In genomic region chr4:157372154-157372553, GRCh38 we compare ENCODE assay signal across 18 cellular contexts.
"Had no signal": no experiment of that assay in that cellular context is flagged by ENCODE, and none has a peak within 500 bp of the region (broad histone marks: within the 10 kb centered on the region; RNA-seq: fewer than 3 reads in every experiment).

No MANE protein-coding gene starts in this region.

- H3K36me3 ChIP-seq: MG63, SJSA1 had no signal

- DNase-seq: activated CD4-positive, alpha-beta T cell treated with anti-CD3 and anti-CD28 coated beads for 4 hours; activated CD8-positive, alpha-beta memory T cell treated with anti-CD3 and anti-CD28 coated beads, Interleukin-2, amount 50 U/mL, for 4 hours; activated CD8-positive, alpha-beta T cell treated with anti-CD3 and anti-CD28 coated beads for 36 hours; activated effector memory CD4-positive, alpha-beta T cell treated with Interleukin-2 at 50 U/mL for 16 hours; activated naive CD4-positive, alpha-beta T cell; activated T-cell treated with anti-CD3 and anti-CD28 coated beads, Interleukin-2, amount 50 U/mL, for 72 hours; aorta; body of pancreas; central memory CD4-positive, alpha-beta T cell; MG63; MV-4-11; NCI-H1436 treated with DMSO at 0.1 percent for 48 hours; NCI-H526; NCI-H82; PC-3 had no signal

- H3K4me3 ChIP-seq: body of pancreas, coronary artery, MG63, SJSA1 had no signal

- H3K9me3 ChIP-seq: body of pancreas, MG63, SJSA1 had no signal

- H3K27me3 ChIP-seq: body of pancreas, SJSA1 had no signal

- H3K27ac ChIP-seq: body of pancreas, coronary artery, SJSA1 had no signal

- ATAC-seq: activated CD4-positive, CD25-positive, alpha-beta regulatory T cell treated with anti-CD3 and anti-CD28 coated beads, Interleukin-2, amount 50 U/mL, for 24 hours; activated CD8-positive, alpha-beta T cell treated with anti-CD3 and anti-CD28 coated beads for 36 hours; activated T-cell treated with anti-CD3 and anti-CD28 coated beads, Interleukin-2, amount 50 U/mL, for 72 hours; body of pancreas; PC-3 had no signal

- H3K4me1 ChIP-seq: body of pancreas, SJSA1 had no signal
